ENCODE assay signal across 8 cellular contexts in the genomic region with DNA sequence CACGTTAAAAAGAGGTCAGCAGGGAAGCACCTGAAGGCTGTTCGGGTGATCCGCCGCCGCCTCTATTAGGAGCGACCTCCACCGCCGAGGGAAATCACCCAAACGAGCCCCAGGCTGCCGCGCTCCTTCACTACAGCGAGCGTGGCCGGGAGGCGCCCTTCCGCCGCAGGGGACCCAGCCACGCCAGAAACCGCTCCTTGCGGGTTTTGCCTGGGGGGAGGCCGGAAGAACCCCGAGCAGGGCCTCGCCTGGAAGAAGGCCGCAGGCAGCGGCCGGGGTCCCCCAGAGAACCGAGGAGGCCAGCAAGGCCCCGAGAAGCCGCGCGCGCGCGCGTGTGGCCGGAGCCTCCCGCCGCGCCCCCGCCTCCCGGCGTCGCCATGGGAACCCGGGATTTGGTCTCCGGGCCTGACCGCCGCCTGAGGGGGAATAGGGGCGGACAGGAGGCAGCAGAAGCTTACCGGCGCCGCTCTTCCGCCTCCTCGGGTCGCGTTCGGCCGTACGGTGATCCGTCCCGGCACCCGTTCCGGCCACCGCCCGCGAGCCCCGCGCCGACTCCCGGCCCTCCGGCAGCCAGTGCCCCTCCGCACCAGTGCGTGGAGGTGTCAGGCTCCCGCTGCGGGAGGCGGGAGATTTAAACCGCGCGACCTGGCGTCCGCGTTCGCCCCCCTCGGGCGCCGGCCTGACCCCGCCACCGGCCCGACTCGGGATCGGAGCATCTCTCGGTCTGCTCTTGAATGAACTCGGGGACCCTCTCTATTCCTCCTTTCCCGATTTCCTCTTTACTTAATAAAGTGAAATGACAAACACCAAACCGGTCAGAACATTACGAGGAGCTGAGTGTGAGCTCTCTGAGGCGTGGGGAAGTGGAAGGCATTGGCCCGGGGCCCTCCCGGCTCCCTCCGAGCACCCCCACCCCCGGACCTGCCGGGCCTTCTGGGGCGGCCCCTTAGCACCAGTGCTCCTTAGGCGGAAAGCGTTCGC. TPM values are rescaled to one million over a fixed set of nuclear protein-coding genes. Genes with fewer than 3 reads are reported as not detected.
DNase-seq lines count a peak whose midpoint lies in the region; ATAC-seq, FAIRE-seq and TF ChIP-seq lines count a peak whose summit lies in the region.

A gene (minus strand): TSS at position 606 of the 981 bp plus-strand sequence. CDS start 42,757 bp downstream, outside the sequence.

- peak; percentile 84 for ATAC-seq in GM21723 (IDR thresholded peaks at IDR 0.05; ENCODE audit: unreplicated experiment)
- peak; percentile 49 for ATAC-seq in thoracic aorta (ENCODE audit: insufficient number of reproducible peaks, low FRiP score, low read depth)

- DNase-seq in EL = peak; percentile 73
- DNase-seq in KG1 (lab: John Stamatoyannopoulos, UW) = peak; percentile 52
- peak; percentile 81 for DNase-seq in SJCRH30
- DNase-seq in activated naive CD4-positive, alpha-beta T cell treated with Interleukin-2 at 50 U/mL for 16 hours = peak; percentile 59
- DNase-seq in frontal cortex (ENCODE audit: low spot score in 2 of 2) = peak; percentile 64 to 69
- DNase-seq in nucleus accumbens (lab: John Stamatoyannopoulos, UW) = peak in 51 of 56 donors; percentile 4 to 81 (median 57)
- peak; percentile 15 for DNase-seq in thoracic aorta (ENCODE audit: low spot score)

- H3K27me3 ChIP-seq in SJCRH30 (no peaks in the 10 kb centered on the region), thoracic aorta (replicated peaks; ENCODE audit: insufficient read depth) (no peaks in the 10 kb centered on the region)

- H3K9me3 ChIP-seq in SJCRH30 (replicated peaks) (no peaks in the 10 kb centered on the region), thoracic aorta (no peaks in the 10 kb centered on the region)

- H3K27ac ChIP-seq in SJCRH30 = peak within 1 kb of the TSS; percentile 63
- H3K27ac ChIP-seq in thoracic aorta = peak within 1 kb of the TSS; percentile 53 to 69

- no peak for FAIRE-seq in frontal cortex (lab: Jason Lieb, UNC)

- TF ChIP-seq CTCF in thoracic aorta (IDR thresholded peaks at IDR 0.05) = peak; percentile 33

- no peaks in the 10 kb centered on the region for H3K36me3 ChIP-seq in SJCRH30
- no peaks in the 10 kb centered on the region for H3K36me3 ChIP-seq in thoracic aorta

- H3K4me1 ChIP-seq in SJCRH30 (no peaks in the 10 kb centered on the region), thoracic aorta (ENCODE audit: control insufficient read depth in 1 of 2, low read depth in 2 of 2) (peaks cover 0 to 14% of the 10 kb centered on the region in 2 donors)

- H3K4me3 ChIP-seq in SJCRH30 (peak within 1 kb of the TSS; percentile 94), thoracic aorta (peak within 1 kb of the TSS; percentile 87)

RNA-seq across cellular contexts. Expression of the gene that starts here (rescaled TPM):
- total RNA-seq in SJCRH30 (2014; rRNA removed; shearing (Covaris generic)) = 4.8 and 5.8 TPM in 2 replicates
- total RNA-seq in frontal cortex (88.5 TPM), thoracic aorta (10 to 100 TPM; 12.9 to 13.7 TPM)

Comparison
In these comparisons a context has a peak if more than half of its experiments do, and no peak if none do; other contexts are left out.
1. Peak in every context shown above with its lines: DNase-seq, ATAC-seq, H3K4me3 ChIP-seq and H3K27ac ChIP-seq.
2. DNase-seq: peak in every context shown above with its lines; median percentile 81 in SJCRH30; 73 in EL; 66 in frontal cortex; 59 in activated naive CD4-positive, alpha-beta T cell treated with Interleukin-2 at 50 U/mL for 16 hours; 57 in nucleus accumbens; 52 in KG1; 15 in thoracic aorta.